ENCODE assay signal across 1 cellular context in the genomic region with DNA sequence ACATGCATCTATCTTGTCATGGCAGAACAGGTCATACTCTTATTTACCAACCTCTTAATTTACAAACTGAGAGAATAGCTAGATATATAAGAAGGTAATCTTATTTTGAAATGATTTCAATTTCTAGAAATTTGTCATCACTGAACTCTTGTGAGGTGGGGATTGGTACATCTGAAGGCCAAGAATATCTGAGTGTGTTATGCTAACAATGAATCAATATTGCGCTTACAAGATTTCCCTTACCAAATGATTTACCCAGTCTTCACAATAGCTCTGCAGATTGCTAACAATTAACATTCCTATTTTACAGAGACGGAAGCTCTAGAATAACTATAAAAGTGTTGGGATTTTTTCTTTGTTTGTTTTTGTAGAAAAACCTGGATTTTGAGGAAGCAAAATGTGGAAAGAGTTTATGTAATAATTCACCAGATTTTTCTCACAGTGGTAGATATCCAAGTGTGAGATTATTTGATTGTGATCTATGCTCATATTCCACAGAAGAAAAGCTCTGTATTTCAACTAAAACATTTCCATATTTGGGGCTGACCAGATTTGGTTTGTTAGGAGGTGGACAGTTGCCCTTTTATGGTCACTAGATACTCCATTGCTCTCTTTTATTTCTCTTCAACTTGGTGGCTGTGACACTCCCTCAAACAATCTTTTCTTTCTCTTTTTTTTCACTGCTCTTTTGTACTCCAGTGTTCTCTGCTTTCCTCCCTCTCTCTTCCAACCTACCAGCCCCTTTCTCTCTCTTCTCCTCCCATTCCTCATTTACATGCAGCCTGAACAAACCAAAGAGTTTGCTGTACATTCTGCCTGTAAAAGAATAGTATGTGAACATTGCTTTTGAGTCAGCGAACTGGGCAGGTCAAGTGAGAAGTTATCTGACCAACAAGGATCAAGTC.
TF ChIP-seq lines count a peak whose summit lies in the region.

No MANE protein-coding gene starts in this region.

TF ChIP-seq in HepG2, 621 proteins besides CTCF, POLR2A, EP300 and RAD21:
- TF ChIP-seq CBX1 (IDR thresholded peaks at IDR 0.05; ENCODE audit: low read depth) (no peak), SRF (IDR thresholded peaks at IDR 0.05; ENCODE audit: low read depth, low read length) (peak; percentile 58; the same call in 1 of the 2 replicates), RCOR2 (CRISPR knock-in tag; IDR thresholded peaks at IDR 0.05) (no peak)
